ENCODE assay signal across 17 cellular contexts in the genomic region with DNA sequence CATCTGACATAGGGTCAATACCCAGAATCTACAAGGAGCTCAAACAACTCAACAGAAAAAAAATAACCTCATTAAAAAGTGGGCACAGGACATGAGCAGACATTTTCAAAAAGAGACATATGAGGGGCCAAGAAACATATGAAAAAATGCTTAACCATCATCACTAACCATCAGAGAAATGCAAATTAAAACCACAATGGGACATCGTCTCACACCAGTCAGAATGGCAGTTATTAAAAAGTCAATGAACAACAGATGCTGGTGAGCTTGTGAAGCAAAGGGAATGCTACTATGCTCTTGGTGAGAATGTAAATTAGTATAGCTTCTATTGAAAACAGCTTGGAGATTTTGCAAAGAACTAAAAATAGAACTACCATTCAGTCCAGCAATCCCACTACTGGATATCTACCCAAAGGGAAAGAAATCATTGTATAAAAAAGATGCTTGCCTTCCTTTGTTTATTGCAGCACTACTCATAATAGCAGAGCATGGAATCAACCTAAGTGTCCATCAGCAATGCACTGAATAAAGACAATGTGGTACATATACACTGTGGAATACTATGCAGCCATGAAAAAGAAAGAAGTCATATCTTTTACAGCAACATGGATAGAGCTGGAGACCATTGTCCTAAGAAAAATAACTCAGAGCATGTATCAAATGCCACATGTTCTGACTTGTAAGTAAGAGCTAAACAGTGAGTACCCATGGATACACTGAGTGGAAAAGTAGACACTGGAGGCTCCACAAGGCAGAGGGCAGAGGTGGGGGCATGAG.
DNase-seq lines count a peak whose midpoint lies in the region; ATAC-seq, FAIRE-seq and TF ChIP-seq lines count a peak whose summit lies in the region.
"Had no signal": no experiment of that assay in that cellular context is flagged by ENCODE, and none has a peak within 500 bp of the region (broad histone marks: within the 10 kb centered on the region; RNA-seq: fewer than 3 reads in every experiment).

No MANE protein-coding gene starts in this region.

- no peaks in the 10 kb centered on the region for H3K79me2 ChIP-seq in OCI-LY1 (ENCODE audit: insufficient read depth, low read length)
- H3K79me2 ChIP-seq in smooth muscle cell (ENCODE audit: low read depth), result no peaks in the 10 kb centered on the region

- H3K9me3 ChIP-seq in OCI-LY1 (ENCODE audit: low read length) (no peaks in the 10 kb centered on the region), smooth muscle cell (replicated peaks; ENCODE audit: low read depth) (no peaks in the 10 kb centered on the region), Caco-2 (0 out of 2 replicates have a peak, but pooled peaks cover 3% of the 10 kb centered on the region)

- H3K9me3 Mint-ChIP-seq in T-helper 2 cell treated with Interferon-gamma antibody and Interleukin-4, amounts not matched to agents 5 μg/mL and 100 μg/mL, for 36 hours, result no peaks in the 10 kb centered on the region
- no peaks in the 10 kb centered on the region for H3K9me3 Mint-ChIP-seq in Caco-2 (ENCODE audit: unreplicated experiment)
- H3K9me3 Mint-ChIP-seq: T-cell had no signal

- intact Hi-C loops in Caco-2 (cut with micrococcal nuclease; ENCODE audit: unreplicated experiment), result no loop called here

- H3K27ac Mint-ChIP-seq in T-helper 2 cell treated with Interferon-gamma antibody and Interleukin-4, amounts not matched to agents 5 μg/mL and 100 μg/mL, for 36 hours, result no peak overlapping the region
- no peak overlapping the region for H3K27ac Mint-ChIP-seq in Caco-2 (ENCODE audit: unreplicated experiment)
- H3K27ac Mint-ChIP-seq: T-cell had no signal

- no TSS peak for BruUV-seq in Caco-2 (replicated peaks; lab: Mats Ljungman, UMichigan)

- H3K27me3 ChIP-seq in OCI-LY1 (ENCODE audit: insufficient read depth, low read length) (no peaks in the 10 kb centered on the region), smooth muscle cell (ENCODE audit: low read depth) (no peaks in the 10 kb centered on the region), Caco-2 (replicated peaks; ENCODE audit: control insufficient read depth, insufficient read depth, low read length) (no peaks in the 10 kb centered on the region)

- peak; percentile 51 for ATAC-seq in GM19463 (IDR thresholded peaks at IDR 0.05; ENCODE audit: unreplicated experiment)
- ATAC-seq in HG03108 (IDR thresholded peaks at IDR 0.05; ENCODE audit: unreplicated experiment), result peak; percentile 47
- ATAC-seq: PC-3, T-cell had no signal

- POLR2A ChIA-PET in Caco-2 (lab: Charles Lee), result no interaction called here

- H3K27ac ChIP-seq in OCI-LY1 (ENCODE audit: low read depth, low read length, poor library complexity, severe bottlenecking), result peak overlapping the region; percentile 28
- no peak overlapping the region for H3K27ac ChIP-seq in smooth muscle cell (ENCODE audit: low read depth)

- FAIRE-seq in GM18507 (lab: Jason Lieb, UNC), result peak; percentile 51

- H4K20me1 ChIP-seq in OCI-LY1 (ENCODE audit: insufficient read depth, low read length) (no peaks in the 10 kb centered on the region), smooth muscle cell (ENCODE audit: low read depth) (no peaks in the 10 kb centered on the region)

- CTCF ChIA-PET in Caco-2 (lab: Charles Lee), result no interaction called here

- H3K36me3 ChIP-seq in OCI-LY1 (ENCODE audit: insufficient read depth, low read length) (peaks cover 6% of the 10 kb centered on the region; the same call in 1 of the 2 replicates), smooth muscle cell (ENCODE audit: low read depth) (no peaks in the 10 kb centered on the region), Caco-2 (ENCODE audit: control insufficient read depth, insufficient read depth, low read length) (no peaks in the 10 kb centered on the region)

- no peaks in the 10 kb centered on the region for H3K27me3 Mint-ChIP-seq in T-helper 2 cell treated with Interferon-gamma antibody and Interleukin-4, amounts not matched to agents 5 μg/mL and 100 μg/mL, for 36 hours (ENCODE audit: low read depth)
- H3K27me3 Mint-ChIP-seq in Caco-2 (ENCODE audit: insufficient read depth, unreplicated experiment), result peaks cover 19% of the 10 kb centered on the region

- no peak overlapping the region for H2AFZ ChIP-seq in OCI-LY1 (ENCODE audit: low read length)
- no peak overlapping the region for H2AFZ ChIP-seq in smooth muscle cell (ENCODE audit: low read depth)

- H3K9ac ChIP-seq in OCI-LY1 (ENCODE audit: low read length) (no peak overlapping the region), smooth muscle cell (ENCODE audit: low read depth) (no peak overlapping the region)

- no peaks in the 10 kb centered on the region for H3K36me3 Mint-ChIP-seq in T-helper 2 cell treated with Interferon-gamma antibody and Interleukin-4, amounts not matched to agents 5 μg/mL and 100 μg/mL, for 36 hours (ENCODE audit: low read depth)
- no peaks in the 10 kb centered on the region for H3K36me3 Mint-ChIP-seq in Caco-2 (ENCODE audit: insufficient read depth, unreplicated experiment)
- H3K36me3 Mint-ChIP-seq: T-cell had no signal

- H3K4me3 Mint-ChIP-seq in T-helper 2 cell treated with Interferon-gamma antibody and Interleukin-4, amounts not matched to agents 5 μg/mL and 100 μg/mL, for 36 hours, result no peak overlapping the region
- H3K4me3 Mint-ChIP-seq in Caco-2 (ENCODE audit: unreplicated experiment), result no peak overlapping the region
- H3K4me3 Mint-ChIP-seq: T-cell had no signal

- H3K4me1 Mint-ChIP-seq in T-helper 2 cell treated with Interferon-gamma antibody and Interleukin-4, amounts not matched to agents 5 μg/mL and 100 μg/mL, for 36 hours (ENCODE audit: low read depth), result no peaks in the 10 kb centered on the region
- H3K4me1 Mint-ChIP-seq in Caco-2 (ENCODE audit: low read depth, unreplicated experiment), result no peaks in the 10 kb centered on the region
- H3K4me1 Mint-ChIP-seq: T-cell had no signal

- H3K4me2 ChIP-seq in OCI-LY1 (ENCODE audit: low read length), result no peak overlapping the region
- H3K4me2 ChIP-seq in smooth muscle cell, result no peak overlapping the region

- H3F3A ChIP-seq in OCI-LY1 (ENCODE audit: insufficient read depth, low read length) (no peaks in the 10 kb centered on the region), smooth muscle cell (ENCODE audit: low read depth) (no peaks in the 10 kb centered on the region)

- no peaks in the 10 kb centered on the region for H3K9me2 ChIP-seq in OCI-LY1 (ENCODE audit: low read depth, low read length)

- 90% methylated on average over 1 of the region's 1 CpG for WGBS in smooth muscle cell (ENCODE audit: low lambda C conversion rate)

- H3K4me3 ChIP-seq in OCI-LY1 (ENCODE audit: low read depth, low read length, poor library complexity, severe bottlenecking) (no peak overlapping the region), smooth muscle cell (no peak overlapping the region), Caco-2 (ENCODE audit: low read depth, low read length) (no peak overlapping the region)

- H3K4me1 ChIP-seq in OCI-LY1 (ENCODE audit: insufficient read depth, low read length, severe bottlenecking) (peaks cover 48% of the 10 kb centered on the region), smooth muscle cell (ENCODE audit: low read depth) (no peaks in the 10 kb centered on the region), Caco-2 (no peaks in the 10 kb centered on the region)

- TF ChIP-seq CTCF in OCI-LY1 (IDR thresholded peaks at IDR 0.05; ENCODE audit: low read length), result no peak
- no peak for TF ChIP-seq CTCF in smooth muscle cell (IDR thresholded peaks at IDR 0.05; ENCODE audit: borderline replicate concordance, insufficient read depth, poor library complexity, severe bottlenecking)
- no peak for TF ChIP-seq CTCF in Caco-2 (IDR thresholded peaks at IDR 0.05; ENCODE audit: insufficient read depth in 1 of 2, low read depth in 1 of 2, low read length in 1 of 2, severe bottlenecking in 1 of 2, unreplicated experiment in 1 of 2)

- no peak for DNase-seq in GM18507 (ENCODE audit: extremely low spot score, insufficient read length, low read depth)
- DNase-seq in T-helper 2 cell treated with Interferon-gamma antibody and Interleukin-4, amounts not matched to agents 5 μg/mL and 100 μg/mL, for 36 hours (ENCODE audit: low spot score), result no peak
- DNase-seq in activated CD8-positive, alpha-beta memory T cell treated with anti-CD3 and anti-CD28 coated beads, Interleukin-2, amount 50 U/mL, for 4 hours, result no peak
- no peak for DNase-seq in smooth muscle cell (lab: John Stamatoyannopoulos, UW; ENCODE audit: unreplicated experiment)
- DNase-seq in Caco-2, result no peak
- DNase-seq: C1 segment of cervical spinal cord, DMS153, IMR-90, MV-4-11, NCI-H1436, NCI-H2029 treated with DMSO at 0.1 percent for 48 hours, NCI-H524, PC-3, T-cell had no signal
